13 cellular contexts compared by ENCODE assay signal in genomic region chr22:25027052-25027525, GRCh38.
DNase-seq lines count a peak whose midpoint lies in the region; ATAC-seq and TF ChIP-seq lines count a peak whose summit lies in the region.
"Had no signal": no experiment of that assay in that cellular context is flagged by ENCODE, and none has a peak within 500 bp of the region (broad histone marks: within the 10 kb centered on the region; RNA-seq: fewer than 3 reads in every experiment).

No MANE protein-coding gene starts in this region.

- CTCF ChIA-PET in MCF 10A (lab: Yijun Ruan, JAX): interaction anchor here (0.5 to 3.0 kb wide), 17 partner anchors 14 to 174 kb away, joined by 3 to 13 read pairs (median 4); partner anchors contain the start of gene KIAA1671

- no peak overlapping the region for H3K18ac ChIP-seq in mesendoderm (ENCODE audit: low read length)

- H2BK120ac ChIP-seq in mesendoderm (ENCODE audit: low read depth, low read length): no peak overlapping the region

- H3K4me2 ChIP-seq in mesendoderm (ENCODE audit: low read length): no peak overlapping the region

- H3K79me1 ChIP-seq in mesendoderm (ENCODE audit: low read length): peaks cover 1% of the 10 kb centered on the region

- no peak overlapping the region for H4K8ac ChIP-seq in mesendoderm (ENCODE audit: low read depth, low read length)

- no peak overlapping the region for H4K5ac ChIP-seq in mesendoderm (ENCODE audit: low read length)

- peak overlapping the region; percentile 41 for H2AK5ac ChIP-seq in mesendoderm (ENCODE audit: low read length)

- TF ChIP-seq CTCF in C4-2B (conservative IDR thresholded peaks at IDR 0.05) (no peak), MCF 10A (IDR thresholded peaks at IDR 0.05; ENCODE audit: unreplicated experiment) (no peak)

- intact Hi-C loops in MCF 10A (cut with micrococcal nuclease): loop anchor here (5.0 kb wide), 1 partner anchor 35 kb away; no protein-coding TSS in a partner anchor

- H3K36me3 Mint-ChIP-seq in MCF 10A (ENCODE audit: insufficient read depth, unreplicated experiment): peaks cover 68% of the 10 kb centered on the region
- H3K36me3 Mint-ChIP-seq: activated naive CD8-positive, alpha-beta T cell treated with anti-CD3 and anti-CD28 coated beads, Interleukin-2, amount 10 ng/mL, durations not matched to agents 7 days and 5 days; CD14-positive monocyte; natural killer cell treated with Interleukin-12 subunit alpha and Interleukin-12 subunit beta and Interleukin-15 and Interleukin-18, amount 100 ng/mL, for 72 hours had no signal

- H3K4ac ChIP-seq in mesendoderm (ENCODE audit: low read depth, low read length): no peak overlapping the region

- no TSS peak for BruUV-seq in MCF 10A (replicated peaks; lab: Mats Ljungman, UMichigan)

- no peaks in the 10 kb centered on the region for H3K27me3 ChIP-seq in mesendoderm (ENCODE audit: insufficient read depth, low read length, poor library complexity)

- ATAC-seq in GM19395 (IDR thresholded peaks at IDR 0.05; ENCODE audit: unreplicated experiment) (no peak), GM21576 (IDR thresholded peaks at IDR 0.05; ENCODE audit: unreplicated experiment) (no peak), GM18909 (IDR thresholded peaks at IDR 0.05; ENCODE audit: poor library complexity, unreplicated experiment) (no peak)
- ATAC-seq: natural killer cell treated with Interleukin-12 subunit alpha and Interleukin-12 subunit beta and Interleukin-15 and Interleukin-18, amount 100 ng/mL, for 72 hours had no signal

- H3K9ac ChIP-seq in mesendoderm (ENCODE audit: low read length): no peak overlapping the region

- H3K9me3 Mint-ChIP-seq in MCF 10A (ENCODE audit: unreplicated experiment): no peaks in the 10 kb centered on the region
- H3K9me3 Mint-ChIP-seq: activated naive CD8-positive, alpha-beta T cell treated with anti-CD3 and anti-CD28 coated beads, Interleukin-2, amount 10 ng/mL, durations not matched to agents 7 days and 5 days; CD14-positive monocyte; natural killer cell treated with Interleukin-12 subunit alpha and Interleukin-12 subunit beta and Interleukin-15 and Interleukin-18, amount 100 ng/mL, for 72 hours had no signal

- POLR2A ChIA-PET in MCF 10A (lab: Yijun Ruan, JAX): interaction anchor here (0.6 to 2.2 kb wide), 8 partner anchors 19 to 263 kb away, joined by 3 to 8 read pairs (median 4); partner anchors contain the start of gene KIAA1671

- DNase-seq in HT-29 (ENCODE audit: low spot score) (peak; percentile 48), MCF 10A (ENCODE audit: unreplicated experiment) (no peak), mesendoderm (no peak), T-helper 9 cell (no peak)
- DNase-seq: activated naive CD8-positive, alpha-beta T cell treated with anti-CD3 and anti-CD28 coated beads, Interleukin-2, amount 10 ng/mL, durations not matched to agents 7 days and 5 days; NCI-H2107; T1000 had no signal

- peak overlapping the region; percentile 7; the same call in 1 of the 2 replicates for H3K27ac ChIP-seq in C4-2B
- no peak overlapping the region for H3K27ac ChIP-seq in mesendoderm (ENCODE audit: low read depth, low read length)

- H2BK5ac ChIP-seq in mesendoderm (ENCODE audit: low read length): no peak overlapping the region

- H3K4me1 Mint-ChIP-seq in MCF 10A (ENCODE audit: insufficient read depth, unreplicated experiment): peaks cover 28% of the 10 kb centered on the region

- H3K4me3 Mint-ChIP-seq in MCF 10A (ENCODE audit: unreplicated experiment): peak overlapping the region; percentile 13
- H3K4me3 Mint-ChIP-seq: CD14-positive monocyte; natural killer cell treated with Interleukin-12 subunit alpha and Interleukin-12 subunit beta and Interleukin-15 and Interleukin-18, amount 100 ng/mL, for 72 hours had no signal

- no peak overlapping the region for H3K56ac ChIP-seq in mesendoderm (ENCODE audit: low read length)

- no peak overlapping the region for H3K23ac ChIP-seq in mesendoderm (ENCODE audit: low read length)

- H3K27me3 Mint-ChIP-seq in MCF 10A (ENCODE audit: insufficient read depth, unreplicated experiment): no peaks in the 10 kb centered on the region

- no peak overlapping the region for H3K4me3 ChIP-seq in mesendoderm (ENCODE audit: low read length)

- no CpG with 5 or more reads among the region's 4 CpGs for WGBS in mesendoderm (ENCODE audit: extremely low coverage, insufficient coverage, low lambda C conversion rate)

- H3K79me2 ChIP-seq in mesendoderm (ENCODE audit: control insufficient read depth, insufficient read depth, low read length): no peaks in the 10 kb centered on the region

- H3K36me3 ChIP-seq in mesendoderm (ENCODE audit: control insufficient read depth, insufficient read depth, low read length): no peaks in the 10 kb centered on the region

- peak overlapping the region; percentile 79 for H3K27ac Mint-ChIP-seq in MCF 10A (ENCODE audit: low read depth, unreplicated experiment)
- H3K27ac Mint-ChIP-seq: activated naive CD8-positive, alpha-beta T cell treated with anti-CD3 and anti-CD28 coated beads, Interleukin-2, amount 10 ng/mL, durations not matched to agents 7 days and 5 days; CD14-positive monocyte; natural killer cell treated with Interleukin-12 subunit alpha and Interleukin-12 subunit beta and Interleukin-15 and Interleukin-18, amount 100 ng/mL, for 72 hours had no signal

- H2BK15ac ChIP-seq in mesendoderm (replicated peaks; ENCODE audit: low read depth): no peak overlapping the region

- H3K4me1 ChIP-seq in mesendoderm (ENCODE audit: control insufficient read depth, low read depth, low read length): peaks cover 3% of the 10 kb centered on the region
